Comparison of ENCODE assay signal across 2 cellular contexts in the genomic region with DNA sequence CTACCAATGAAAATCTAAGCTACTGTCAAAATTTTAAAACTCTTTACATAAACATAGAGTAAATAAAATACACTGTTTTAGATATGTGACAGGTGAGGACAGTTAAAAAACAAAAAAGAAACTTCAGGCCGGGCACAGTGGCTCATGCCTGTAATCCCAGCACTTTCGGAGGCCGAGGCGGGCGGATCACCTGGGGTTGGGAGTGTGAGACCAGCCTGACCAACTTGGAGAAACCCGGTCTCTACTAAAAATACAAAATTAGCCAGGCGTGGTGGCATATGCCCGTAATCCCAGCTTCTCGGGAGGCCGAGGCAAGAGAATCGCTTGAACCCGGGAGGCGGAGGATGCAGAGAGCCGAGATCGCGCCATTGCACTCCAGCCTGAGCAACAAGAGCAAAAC.
A peak's percentile ranks its signal among the peaks of the same experiment; 100 is the strongest.
DNase-seq lines count a peak whose midpoint lies in the region; TF ChIP-seq lines count a peak whose summit lies in the region.
"Not testable (repeated sequence)": the region's sequence is repeated elsewhere in the genome, so short reads cannot be mapped to it uniquely, and the experiment has no call there.

No MANE protein-coding gene starts in this region.

- H3K4ac ChIP-seq in mesendoderm (ENCODE audit: low read depth, low read length), result not testable (repeated sequence)

- not testable (repeated sequence) for H2BK5ac ChIP-seq in mesendoderm (ENCODE audit: low read length)

- not testable (repeated sequence) for H3K56ac ChIP-seq in mesendoderm (ENCODE audit: low read length)

- WGBS in mesendoderm (ENCODE audit: extremely low coverage, insufficient coverage, low lambda C conversion rate), result no CpG with 5 or more reads among the region's 16 CpGs

- not testable (repeated sequence) for H3K9me3 Mint-ChIP-seq in chondrocyte (ENCODE audit: low read depth)

- not testable (repeated sequence) for H3K27me3 ChIP-seq in mesendoderm (ENCODE audit: insufficient read depth, low read length, poor library complexity)

- H3K23ac ChIP-seq in mesendoderm (ENCODE audit: low read length), result not testable (repeated sequence)

- H3K4me2 ChIP-seq in mesendoderm (ENCODE audit: low read length), result not testable (repeated sequence)

- not testable (repeated sequence) for H3K36me3 Mint-ChIP-seq in chondrocyte (ENCODE audit: low read depth)

- not testable (repeated sequence) for H3K27ac ChIP-seq in mesendoderm (ENCODE audit: low read depth, low read length)

- H3K27me3 Mint-ChIP-seq in chondrocyte (ENCODE audit: low read depth), result not testable (repeated sequence)

- H2BK15ac ChIP-seq in mesendoderm (replicated peaks; ENCODE audit: low read depth), result not testable (repeated sequence)

- H3K79me1 ChIP-seq in mesendoderm (ENCODE audit: low read length), result not testable (repeated sequence)

- H4K8ac ChIP-seq in mesendoderm (ENCODE audit: low read depth, low read length), result not testable (repeated sequence)

- not testable (repeated sequence) for H3K27ac Mint-ChIP-seq in chondrocyte (ENCODE audit: unreplicated experiment)

- H3K79me2 ChIP-seq in mesendoderm (ENCODE audit: control insufficient read depth, insufficient read depth, low read length), result not testable (repeated sequence)

- DNase-seq in chondrocyte (ENCODE audit: low spot score), result peak; percentile 29
- not testable (repeated sequence) for DNase-seq in mesendoderm

- not testable (repeated sequence) for H3K4me3 ChIP-seq in mesendoderm (ENCODE audit: low read length)

- not testable (repeated sequence) for H3K4me3 Mint-ChIP-seq in chondrocyte (ENCODE audit: unreplicated experiment)

- H3K4me1 Mint-ChIP-seq in chondrocyte (ENCODE audit: low read depth), result peaks cover 17% of the 10 kb centered on the region

- H3K18ac ChIP-seq in mesendoderm (ENCODE audit: low read length), result peak overlapping the region; percentile 28

- not testable (repeated sequence) for H2BK120ac ChIP-seq in mesendoderm (ENCODE audit: low read depth, low read length)

- not testable (repeated sequence) for TF ChIP-seq CTCF in chondrocyte (IDR thresholded peaks at IDR 0.05)

- not testable (repeated sequence) for H3K4me1 ChIP-seq in mesendoderm (ENCODE audit: control insufficient read depth, low read depth, low read length)

- H2AK5ac ChIP-seq in mesendoderm (ENCODE audit: low read length), result not testable (repeated sequence)

- H3K9ac ChIP-seq in mesendoderm (ENCODE audit: low read length), result not testable (repeated sequence)

- H4K5ac ChIP-seq in mesendoderm (ENCODE audit: low read length), result not testable (repeated sequence)

- H3K36me3 ChIP-seq in mesendoderm (ENCODE audit: control insufficient read depth, insufficient read depth, low read length), result not testable (repeated sequence)
